In genomic region chr20:1863296-1863695, GRCh38 we compare ENCODE assay signal across 22 cellular contexts. TPM values are rescaled to one million over a fixed set of nuclear protein-coding genes. Genes with fewer than 3 reads are reported as not detected.
DNase-seq lines count a peak whose midpoint lies in the region; ATAC-seq, FAIRE-seq and TF ChIP-seq lines count a peak whose summit lies in the region.
"Had no signal": no experiment of that assay in that cellular context is flagged by ENCODE, and none has a peak within 500 bp of the region (broad histone marks: within the 10 kb centered on the region; RNA-seq: fewer than 3 reads in every experiment).

No MANE protein-coding gene starts in this region.

- H3K4me1 ChIP-seq in A549 (peaks cover 9% of the 10 kb centered on the region), K562 (replicated peaks in 1 of 2; ENCODE audit: control insufficient read depth in 2 of 2, insufficient read depth in 2 of 2, low read length in 2 of 2) (no peaks in the 10 kb centered on the region), keratinocyte (ENCODE audit: control insufficient read depth, extremely low read depth, insufficient read depth, low read length) (peaks cover 17% of the 10 kb centered on the region)
- H3K4me1 ChIP-seq: upper lobe of left lung had no signal

- dilution Hi-C loops in keratinocyte (cut with MboI; ENCODE audit: extremely low pct_ligation_motif_present, low sequenced_read_pairs): no loop called here

- TF ChIP-seq RAD21 in A549 (conservative IDR thresholded peaks at IDR 0.05 in 1 of 2, IDR thresholded peaks at IDR 0.05 in 1 of 2) (no peak), K562 (CRISPR knock-in tag; conservative IDR thresholded peaks at IDR 0.05 in 1 of 2, IDR thresholded peaks at IDR 0.05 in 1 of 2) (no peak)

- no peak overlapping the region for H2AFZ ChIP-seq in K562 (ENCODE audit: low read depth, low read length)
- H2AFZ ChIP-seq in keratinocyte (ENCODE audit: control insufficient read depth, low read length): no peak overlapping the region

- H3K4me2 ChIP-seq in A549 (no peak overlapping the region), K562 (ENCODE audit: insufficient read depth, low read length) (no peak overlapping the region), keratinocyte (ENCODE audit: control insufficient read depth, extremely low read depth, insufficient read depth, low read depth, low read length) (no peak overlapping the region)

- POLR2A ChIA-PET in A549 (lab: Yijun Ruan, JAX): no interaction called here
- POLR2A ChIA-PET in K562 (lab: Yijun Ruan, JAX): no interaction called here

- no peaks in the 10 kb centered on the region for H3K36me3 Mint-ChIP-seq in activated T-helper 2 cell treated with anti-CD3 and anti-CD28 coated beads, Interferon-gamma antibody, Interleukin-2, Interleukin-4, amounts not matched to agents 10 μg/mL and 5 μg/mL and 100 μg/mL, durations not matched to agents 14 hours and 24 hours and 36 hours (ENCODE audit: low read depth)
- H3K36me3 Mint-ChIP-seq: IgD-negative memory B cell had no signal

- no peak for TF ChIP-seq CTCF in A549 (IDR thresholded peaks at IDR 0.05)
- TF ChIP-seq CTCF in K562 (IDR thresholded peaks at IDR 0.05 in 2 of 3, conservative IDR thresholded peaks at IDR 0.05 in 1 of 3; ENCODE audit: insufficient read depth in 2 of 3, low read depth in 1 of 3, low read length in 3 of 3): no peak
- TF ChIP-seq CTCF in keratinocyte (optimal IDR thresholded peaks at IDR 0.05 in 1 of 3, IDR thresholded peaks at IDR 0.05 in 1 of 3, conservative IDR thresholded peaks at IDR 0.05 in 1 of 3; ENCODE audit: extremely low read depth in 1 of 3, insufficient read depth in 2 of 3, low read length in 3 of 3): no peak

- no peak overlapping the region for H3K4me3 ChIP-seq in A549
- no peak overlapping the region for H3K4me3 ChIP-seq in K562
- no peak overlapping the region for H3K4me3 ChIP-seq in keratinocyte (ENCODE audit: control insufficient read depth in 2 of 3, extremely low read depth in 1 of 3, insufficient read depth in 2 of 3, low read depth in 1 of 3, low read length in 3 of 3)
- H3K4me3 ChIP-seq: right lobe of liver, upper lobe of left lung had no signal

- no peaks in the 10 kb centered on the region for H4K20me1 ChIP-seq in K562 (replicated peaks; ENCODE audit: control insufficient read depth, insufficient read depth, low read length)
- no peaks in the 10 kb centered on the region for H4K20me1 ChIP-seq in keratinocyte (ENCODE audit: control insufficient read depth, extremely low read depth, insufficient read depth, low read length)

- H3K27ac ChIP-seq in A549: no peak overlapping the region
- no peak overlapping the region for H3K27ac ChIP-seq in K562 (ENCODE audit: extremely low read depth, low read depth, low read length)
- H3K27ac ChIP-seq in keratinocyte (ENCODE audit: control insufficient read depth, insufficient read depth, low read length): no peak overlapping the region
- H3K27ac ChIP-seq: right lobe of liver, upper lobe of left lung, VCaP had no signal

- in situ Hi-C loops in K562 (cut with MboI): no loop called here

- H3K9me3 ChIP-seq in A549 (no peaks in the 10 kb centered on the region), K562 (replicated peaks; ENCODE audit: control insufficient read depth, insufficient read depth, low read depth, low read length) (no peaks in the 10 kb centered on the region), keratinocyte (ENCODE audit: control insufficient read depth, low read depth, low read length) (no peaks in the 10 kb centered on the region)
- H3K9me3 ChIP-seq: right lobe of liver, upper lobe of left lung had no signal

- H3K9me3 Mint-ChIP-seq in activated T-helper 2 cell treated with anti-CD3 and anti-CD28 coated beads, Interferon-gamma antibody, Interleukin-2, Interleukin-4, amounts not matched to agents 10 μg/mL and 5 μg/mL and 100 μg/mL, durations not matched to agents 14 hours and 24 hours and 36 hours: no peaks in the 10 kb centered on the region
- H3K9me3 Mint-ChIP-seq: activated CD4-positive, alpha-beta T cell treated with anti-CD3 and anti-CD28 coated beads, Interleukin-2, amount 10 ng/mL, durations not matched to agents 7 days and 5 days; activated naive CD8-positive, alpha-beta T cell treated with anti-CD3 and anti-CD28 coated beads, Interleukin-2, amount 50 U/mL, for 24 hours; IgD-negative memory B cell; nephron had no signal

- no peaks in the 10 kb centered on the region for H3K4me1 Mint-ChIP-seq in activated T-helper 2 cell treated with anti-CD3 and anti-CD28 coated beads, Interferon-gamma antibody, Interleukin-2, Interleukin-4, amounts not matched to agents 10 μg/mL and 5 μg/mL and 100 μg/mL, durations not matched to agents 14 hours and 24 hours and 36 hours (ENCODE audit: low read depth)
- H3K4me1 Mint-ChIP-seq: activated CD4-positive, alpha-beta T cell treated with anti-CD3 and anti-CD28 coated beads, Interleukin-2, amount 10 ng/mL, durations not matched to agents 7 days and 5 days; activated naive CD8-positive, alpha-beta T cell treated with anti-CD3 and anti-CD28 coated beads, Interleukin-2, amount 50 U/mL, for 24 hours had no signal

- ATAC-seq in A549 (no peak), K562 (no peak)
- ATAC-seq: activated naive CD8-positive, alpha-beta T cell treated with anti-CD3 and anti-CD28 coated beads, Interleukin-2, amount 50 U/mL, for 24 hours; left colon had no signal

- H3K9me1 ChIP-seq in K562 (ENCODE audit: control insufficient read depth, insufficient read depth, low read length) (no peaks in the 10 kb centered on the region), keratinocyte (ENCODE audit: control insufficient read depth, extremely low read depth, insufficient read depth, low read length) (no peaks in the 10 kb centered on the region)

- H3K36me3 ChIP-seq in K562 (ENCODE audit: control insufficient read depth, insufficient read depth, low read length) (no peaks in the 10 kb centered on the region), keratinocyte (ENCODE audit: control insufficient read depth in 2 of 2, extremely low read depth in 1 of 2, insufficient read depth in 2 of 2, low read length in 2 of 2) (no peaks in the 10 kb centered on the region)
- H3K36me3 ChIP-seq: right lobe of liver, upper lobe of left lung had no signal

- no peak overlapping the region for H3K9ac ChIP-seq in K562 (ENCODE audit: insufficient read depth in 1 of 2, low read depth in 2 of 2, low read length in 2 of 2)
- H3K9ac ChIP-seq in keratinocyte (ENCODE audit: control insufficient read depth, extremely low read depth, insufficient read depth, low read length): no peak overlapping the region

- no peak for DNase-seq in A549 (ENCODE audit: low read depth in 1 of 2, low spot score in 1 of 2)
- peak; percentile 42 for DNase-seq in M059J (ENCODE audit: low read depth)
- no peak for DNase-seq in K562 (ENCODE audit: extremely low read depth in 1 of 4, low spot score in 3 of 4)
- DNase-seq in keratinocyte (ENCODE audit: low read depth, low spot score): no peak
- DNase-seq in activated CD4-positive, alpha-beta T cell treated with anti-CD3 and anti-CD28 coated beads, Interleukin-2, amount 50 U/mL, for 1 hour: no peak
- no peak for DNase-seq in T-helper 9 cell
- DNase-seq in activated T-helper 2 cell treated with anti-CD3 and anti-CD28 coated beads, Interferon-gamma antibody, Interleukin-2, Interleukin-4, amounts not matched to agents 10 μg/mL and 5 μg/mL and 100 μg/mL, durations not matched to agents 14 hours and 24 hours and 36 hours (ENCODE audit: low spot score): no peak
- DNase-seq: activated CD4-positive, alpha-beta T cell treated with anti-CD3 and anti-CD28 coated beads, Interleukin-2, amount 10 ng/mL, durations not matched to agents 7 days and 5 days; activated naive CD8-positive, alpha-beta T cell treated with anti-CD3 and anti-CD28 coated beads, Interleukin-2, amount 50 U/mL, for 24 hours; dermis blood vessel endothelial cell; DMS 273 treated with DMSO at 0.1 percent for 48 hours; left colon; MM.1S; NCI-H187; NCI-H526 treated with DMSO at 0.1 percent for 48 hours; right lobe of liver; stimulated activated CD8-positive, alpha-beta memory T cell treated with anti-CD3 and anti-CD28 coated beads, Interleukin-4, amount 100 ng/mL, for 48 hours; upper lobe of left lung had no signal

- TF ChIP-seq EP300 in A549 (IDR thresholded peaks at IDR 0.05): no peak
- no peak for TF ChIP-seq EP300 in K562 (IDR thresholded peaks at IDR 0.05; ENCODE audit: low read length)

- FAIRE-seq in A549 (lab: Jason Lieb, UNC) (peak; percentile 18), K562 (lab: Jason Lieb, UNC) (no peak), keratinocyte (lab: Jason Lieb, UNC) (peak; percentile 48)

- no peaks in the 10 kb centered on the region for H3K79me2 ChIP-seq in K562 (ENCODE audit: control insufficient read depth, insufficient read depth, low read length)
- no peaks in the 10 kb centered on the region for H3K79me2 ChIP-seq in keratinocyte (ENCODE audit: control insufficient read depth, insufficient read depth, low read length)

- intact Hi-C loops in K562 (cut with micrococcal nuclease): no loop called here
- intact Hi-C loops in activated T-helper 2 cell treated with anti-CD3 and anti-CD28 coated beads, Interferon-gamma antibody, Interleukin-2, Interleukin-4, amounts not matched to agents 10 μg/mL and 5 μg/mL and 100 μg/mL, durations not matched to agents 14 hours and 24 hours and 36 hours (cut with micrococcal nuclease): no loop called here

- H3K27me3 ChIP-seq in K562 (ENCODE audit: control insufficient read depth in 2 of 2, insufficient read depth in 2 of 2, low read length in 2 of 2) (no peaks in the 10 kb centered on the region), keratinocyte (ENCODE audit: control insufficient read depth, extremely low read depth, insufficient read depth, low read length) (no peaks in the 10 kb centered on the region)
- H3K27me3 ChIP-seq: right lobe of liver, upper lobe of left lung had no signal

- BruUV-seq in K562 (replicated peaks; lab: Mats Ljungman, UMichigan): no TSS peak

- no peak overlapping the region for H3K4me3 Mint-ChIP-seq in activated T-helper 2 cell treated with anti-CD3 and anti-CD28 coated beads, Interferon-gamma antibody, Interleukin-2, Interleukin-4, amounts not matched to agents 10 μg/mL and 5 μg/mL and 100 μg/mL, durations not matched to agents 14 hours and 24 hours and 36 hours (ENCODE audit: low read depth)
- H3K4me3 Mint-ChIP-seq: activated CD4-positive, alpha-beta T cell treated with anti-CD3 and anti-CD28 coated beads, Interleukin-2, amount 10 ng/mL, durations not matched to agents 7 days and 5 days; activated naive CD8-positive, alpha-beta T cell treated with anti-CD3 and anti-CD28 coated beads, Interleukin-2, amount 50 U/mL, for 24 hours; IgD-negative memory B cell; nephron had no signal

- CTCF ChIA-PET in A549 (lab: Yijun Ruan, JAX): interaction anchor here (1.2 to 2.3 kb wide), 3 partner anchors 54 to 354 kb away, joined by 3 to 8 read pairs (median 3); no protein-coding TSS in a partner anchor
- CTCF ChIA-PET in K562 (lab: Yijun Ruan, JAX; ENCODE audit: low intra/inter-chr PET ratio): no interaction called here

- H3K27ac Mint-ChIP-seq in activated T-helper 2 cell treated with anti-CD3 and anti-CD28 coated beads, Interferon-gamma antibody, Interleukin-2, Interleukin-4, amounts not matched to agents 10 μg/mL and 5 μg/mL and 100 μg/mL, durations not matched to agents 14 hours and 24 hours and 36 hours: no peak overlapping the region
- H3K27ac Mint-ChIP-seq: activated CD4-positive, alpha-beta T cell treated with anti-CD3 and anti-CD28 coated beads, Interleukin-2, amount 10 ng/mL, durations not matched to agents 7 days and 5 days; activated naive CD8-positive, alpha-beta T cell treated with anti-CD3 and anti-CD28 coated beads, Interleukin-2, amount 50 U/mL, for 24 hours; nephron had no signal

- no peak for TF ChIP-seq POLR2A in A549 (IDR thresholded peaks at IDR 0.05; ENCODE audit: low read length)
- TF ChIP-seq POLR2A in K562 (conservative IDR thresholded peaks at IDR 0.05): no peak

- peaks cover 32% of the 10 kb centered on the region for H3K27me3 Mint-ChIP-seq in activated T-helper 2 cell treated with anti-CD3 and anti-CD28 coated beads, Interferon-gamma antibody, Interleukin-2, Interleukin-4, amounts not matched to agents 10 μg/mL and 5 μg/mL and 100 μg/mL, durations not matched to agents 14 hours and 24 hours and 36 hours (ENCODE audit: low read depth)

- WGBS in A549 (ENCODE audit: missing lambda C conversion rate): 25% methylated on average over 1 of the region's 1 CpG
- 0% methylated on average over 1 of the region's 1 CpG for WGBS in K562 (ENCODE audit: insufficient coverage, low coverage, missing lambda C conversion rate)

RNA-seq across cellular contexts. Expression of gene SIRPA, which starts 31.9 kb away (rescaled TPM):
- polyA plus RNA-seq in A549 (2011; rRNA removed): 12.8 and 18.3 TPM in 2 replicates
- 28.5 and 34.4 TPM in 2 replicates for polyA plus RNA-seq in A549 (2012; cell fraction: cytosol; rRNA removed)
- polyA plus RNA-seq in A549 (2012; cell fraction: nucleus; rRNA removed): 31.9 and 32.8 TPM in 2 replicates
- 21.2 to 22.0 TPM (median 21.6 TPM) in 3 replicates for polyA plus RNA-seq in A549 (2017; fragmentation: RNase III; extraction: RNeasy Plus Mini Kit Qiagen cat#74134 plus additional on column Dnase treatment)
- 11.8 and 14.1 TPM in 2 replicates for polyA minus RNA-seq in A549 (2011; rRNA and poly(A)+ RNA removed)
- 25.1 and 42.4 TPM in 2 replicates for total RNA-seq in M059J (2014; rRNA removed; shearing (Covaris generic))
- 0.25 TPM in 1 of 2 replicates, not detected in the other for total RNA-seq in K562 (2011; cell fraction: chromatin; rRNA removed; ENCODE audit: low replicate concordance)
- 0.17 TPM in 1 of 2 replicates, not detected in the other for total RNA-seq in K562 (2011; cell fraction: nucleolus; rRNA removed)
- total RNA-seq in K562 (2011; cell fraction: nucleoplasm; rRNA removed): 0.15 and 0.23 TPM in 2 replicates
- total RNA-seq in K562 (2014; rRNA removed): 0.04 TPM in 1 of 2 replicates, not detected in the other
- total RNA-seq in K562 (2014; rRNA removed; fragmentation: Illumina TruSeq; extraction: Trizol): 0.10 and 0.11 TPM in 2 replicates
- total RNA-seq in K562 (2015; rRNA removed; fragmentation: Illumina TruSeq; extraction: Trizol): 0.23 and 0.25 TPM in 2 replicates
- total RNA-seq in K562 (2021): 0.40 and 0.56 TPM in 2 replicates
- polyA plus RNA-seq in K562 (2011; rRNA removed): 0.08 and 4.4 TPM in 2 replicates
- polyA plus RNA-seq in K562 (2011; cell fraction: cytosol; rRNA removed): 0.18 and 3.1 TPM in 2 replicates
- polyA plus RNA-seq in K562 (2011; cell fraction: nucleus; rRNA removed): 0.30 and 7.5 TPM in 2 replicates
- 0.20 and 0.35 TPM in 2 replicates for polyA plus RNA-seq in K562 (2012)
- 0.25 and 0.28 TPM in 2 replicates for polyA plus RNA-seq in K562 (2014; fragmentation: Illumina TruSeq; extraction: Trizol)
- under 1 TPM in 1 of 2 experiments, not detected in 1; 0.01 TPM for polyA plus RNA-seq in K562 (2014; fragmentation: Nextera tagmentation; extraction: Ambion mirVana)
- polyA plus RNA-seq in K562 (2014; rRNA removed): 0.08 and 0.09 TPM in 2 replicates
- polyA minus RNA-seq in K562 (2011; rRNA and poly(A)+ RNA removed): 2.1 TPM in 1 of 2 replicates, not detected in the other
- polyA minus RNA-seq in K562 (2011; cell fraction: cytosol; rRNA and poly(A)+ RNA removed): 4.7 TPM in 1 of 2 replicates, not detected in the other
- polyA minus RNA-seq in K562 (2011; cell fraction: nucleus; rRNA and poly(A)+ RNA removed): 0.13 and 3.8 TPM in 2 replicates
- 19.9 to 50.7 TPM (median 23.7 TPM) in 3 replicates for polyA plus RNA-seq in keratinocyte
- 14.5 TPM for polyA plus RNA-seq in keratinocyte (2011; ENCODE audit: low read depth)
- 27.2 and 34.1 TPM in 2 replicates for polyA plus RNA-seq in keratinocyte (2011; cell fraction: cytosol; rRNA removed)
- 64.2 and 79.1 TPM in 2 replicates for polyA plus RNA-seq in keratinocyte (2011; cell fraction: nucleus; rRNA removed)
- 37.4 and 48.9 TPM in 2 replicates for polyA plus RNA-seq in keratinocyte (2012; ENCODE audit: low replicate concordance)
- polyA minus RNA-seq in keratinocyte: 23.1 to 84.4 TPM (median 23.5 TPM) in 3 replicates
- polyA minus RNA-seq in keratinocyte (2011; cell fraction: cytosol; rRNA and poly(A)+ RNA removed): 21.5 TPM
- polyA minus RNA-seq in keratinocyte (2011; cell fraction: nucleus; rRNA and poly(A)+ RNA removed): 35.0 and 48.7 TPM in 2 replicates
- total RNA-seq in activated T-helper 2 cell treated with anti-CD3 and anti-CD28 coated beads, Interferon-gamma antibody, Interleukin-2, Interleukin-4, amounts not matched to agents 10 μg/mL and 5 μg/mL and 100 μg/mL, durations not matched to agents 14 hours and 24 hours and 36 hours: not detected in 2 replicates
- total RNA-seq: activated CD4-positive, alpha-beta T cell treated with anti-CD3 and anti-CD28 coated beads, Interleukin-2, amount 10 ng/mL, durations not matched to agents 7 days and 5 days; T-helper 2 cell treated with Interferon-gamma antibody and Interleukin-4, amounts not matched to agents 100 ng/mL and 5 ng/mL, for 36 hours had no signal

Comparison
In these comparisons a context has a peak if more than half of its experiments do, and no peak if none do; other contexts are left out.
1. RNA of gene SIRPA, which starts 31.9 kb away (total RNA-seq): 25.1 to 42.4 TPM in M059J; 0.04 to 0.56 TPM in K562 and not detected in activated T-helper 2 cell treated with anti-CD3 and anti-CD28 coated beads, Interferon-gamma antibody, Interleukin-2, Interleukin-4, amounts not matched to agents 10 μg/mL and 5 μg/mL and 100 μg/mL, durations not matched to agents 14 hours and 24 hours and 36 hours; every median in the first group is over 10 times any median in the second.
2. Of the 35 proteins assayed by ChIP-seq in both K562 and A549: peak only in K562: JUNB; only in A549: none; in both: BHLHE40; in neither: 33.